19 cellular contexts compared by ENCODE assay signal in the genomic region with DNA sequence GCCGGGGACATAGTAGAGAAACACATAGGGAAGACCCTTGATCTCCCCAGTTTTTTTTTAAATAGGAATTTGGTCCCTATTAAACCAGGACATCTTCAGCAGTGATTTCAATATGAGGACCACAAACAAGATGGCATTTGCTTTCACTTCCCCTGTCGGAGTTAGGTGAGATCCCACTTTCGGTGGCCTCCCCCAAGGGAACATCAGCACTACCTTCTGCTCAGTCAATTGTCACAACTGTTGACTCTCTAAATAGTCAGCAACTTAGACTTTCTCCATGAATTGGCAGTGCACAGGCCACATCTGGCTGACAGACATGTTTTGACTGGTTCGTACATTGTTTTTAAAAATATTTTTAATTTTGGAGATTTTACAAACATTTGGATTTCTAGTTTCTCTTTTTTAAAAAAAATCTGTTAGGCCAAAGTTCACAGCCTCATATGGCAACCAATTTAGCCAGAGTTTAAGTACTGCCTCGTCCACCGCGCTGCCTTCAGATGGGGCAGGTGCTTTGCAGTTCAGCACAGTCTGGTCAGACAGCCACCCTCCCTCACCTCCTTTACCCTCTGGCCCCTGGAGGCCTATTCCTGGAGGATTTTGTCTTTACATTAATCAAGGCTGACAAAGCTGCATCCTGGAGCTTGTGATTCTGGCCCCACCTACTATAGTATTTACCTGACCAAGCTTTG.
DNase-seq lines count a peak whose midpoint lies in the region; ATAC-seq and TF ChIP-seq lines count a peak whose summit lies in the region.
"Had no signal": no experiment of that assay in that cellular context is flagged by ENCODE, and none has a peak within 500 bp of the region (broad histone marks: within the 10 kb centered on the region; RNA-seq: fewer than 3 reads in every experiment).

No MANE protein-coding gene starts in this region.

- H3K9me3 ChIP-seq in PC-3 (ENCODE audit: low read length) = no peaks in the 10 kb centered on the region
- H3K9me3 ChIP-seq: breast epithelium, Caco-2, heart right ventricle had no signal

- no peaks in the 10 kb centered on the region for H3K36me3 ChIP-seq in PC-3 (ENCODE audit: low read depth, low read length)
- H3K36me3 ChIP-seq: breast epithelium, heart right ventricle had no signal

- H3K27me3 ChIP-seq in PC-3 (ENCODE audit: low read length) = no peaks in the 10 kb centered on the region
- H3K27me3 ChIP-seq: breast epithelium, heart right ventricle had no signal

- no peak overlapping the region for H3K4me3 ChIP-seq in PC-3 (ENCODE audit: low read length)
- H3K4me3 ChIP-seq: breast epithelium, heart right ventricle had no signal

- POLR2A ChIA-PET in PC-3 (lab: Charles Lee; ENCODE audit: unreplicated experiment) = no interaction called here

- no peak overlapping the region for H3K4me2 ChIP-seq in PC-3 (ENCODE audit: low read length)

- no TSS peak for BruUV-seq in PC-3 (replicated peaks; lab: Mats Ljungman, UMichigan)

- no peaks in the 10 kb centered on the region for H3F3A ChIP-seq in PC-3 (ENCODE audit: low read length, unreplicated experiment)

- no peaks in the 10 kb centered on the region for H3K27me3 Mint-ChIP-seq in glutamatergic neuron (ENCODE audit: unreplicated experiment)
- H3K27me3 Mint-ChIP-seq: dendritic cell treated with granulocyte-macrophage colony-stimulating factor and Interleukin-4, amounts not matched to agents 40 ng/mL and 50 ng/mL, for 4 days; naive thymus-derived CD4-positive, alpha-beta T cell had no signal

- peak; percentile 50 for ATAC-seq in GM18861 (IDR thresholded peaks at IDR 0.05; ENCODE audit: unreplicated experiment)
- ATAC-seq in GM21619 (IDR thresholded peaks at IDR 0.05; ENCODE audit: unreplicated experiment) = peak; percentile 66
- ATAC-seq in HG03442 (IDR thresholded peaks at IDR 0.05; ENCODE audit: unreplicated experiment) = peak; percentile 67
- ATAC-seq in PC-3 = no peak
- ATAC-seq: activated CD4-positive, CD25-positive, alpha-beta regulatory T cell treated with anti-CD3 and anti-CD28 coated beads, Interleukin-2, amount 50 U/mL, for 24 hours; heart right ventricle; naive thymus-derived CD4-positive, alpha-beta T cell had no signal

- intact Hi-C loops in head of caudate nucleus (cut with DNase I) = no loop called here
- intact Hi-C loops in PC-3 (cut with micrococcal nuclease) = no loop called here

- no peaks in the 10 kb centered on the region for H4K20me1 ChIP-seq in PC-3 (ENCODE audit: low read length)

- H2AFZ ChIP-seq in PC-3 (ENCODE audit: low read length) = no peak overlapping the region
- H2AFZ ChIP-seq: parathyroid adenoma had no signal

- H3K4me1 ChIP-seq in PC-3 (ENCODE audit: insufficient read depth, low read length) = no peaks in the 10 kb centered on the region
- H3K4me1 ChIP-seq: breast epithelium, parathyroid adenoma had no signal

- CTCF ChIA-PET in PC-3 (lab: Charles Lee) = no interaction called here

- no peak overlapping the region for H3K9ac ChIP-seq in PC-3 (ENCODE audit: low read length)
- H3K9ac ChIP-seq: parathyroid adenoma had no signal

- H3K79me2 ChIP-seq in PC-3 (ENCODE audit: low read length) = no peaks in the 10 kb centered on the region
- H3K79me2 ChIP-seq: parathyroid adenoma had no signal

- no peak overlapping the region for H3K27ac ChIP-seq in PC-3 (ENCODE audit: low read length)
- H3K27ac ChIP-seq: breast epithelium, heart right ventricle, parathyroid adenoma had no signal

- peak overlapping the region; percentile 39 for H3K27ac Mint-ChIP-seq in glutamatergic neuron (ENCODE audit: unreplicated experiment)
- H3K27ac Mint-ChIP-seq: activated naive CD8-positive, alpha-beta T cell treated with anti-CD3 and anti-CD28 coated beads, Interleukin-2, amount 10 ng/mL, durations not matched to agents 7 days and 5 days; dendritic cell treated with granulocyte-macrophage colony-stimulating factor and Interleukin-4, amounts not matched to agents 40 ng/mL and 50 ng/mL, for 4 days; IgD-negative memory B cell; naive thymus-derived CD4-positive, alpha-beta T cell had no signal

- no peak for DNase-seq in glutamatergic neuron
- no peak for DNase-seq in NCI-H2029 treated with DMSO at 0.1 percent for 48 hours (lab: John Stamatoyannopoulos, UW)
- no peak for DNase-seq in head of caudate nucleus
- DNase-seq in PC-3 = no peak
- DNase-seq: activated naive CD8-positive, alpha-beta T cell treated with anti-CD3 and anti-CD28 coated beads, Interleukin-2, amount 10 ng/mL, durations not matched to agents 7 days and 5 days; Caco-2; erythroblast; heart right ventricle; naive thymus-derived CD4-positive, alpha-beta T cell; NCI-H524 treated with DMSO at 0.1 percent for 48 hours; stimulated activated CD4-positive, alpha-beta T cell treated with anti-CD3 and anti-CD28 coated beads, Interleukin-4, amount 100 ng/mL, for 1 hour had no signal

- no peaks in the 10 kb centered on the region for H3K9me2 ChIP-seq in PC-3 (replicated peaks; ENCODE audit: low read length)

- H3K4me1 Mint-ChIP-seq in glutamatergic neuron (ENCODE audit: low read depth, unreplicated experiment) = peaks cover 2% of the 10 kb centered on the region
- H3K4me1 Mint-ChIP-seq: activated naive CD8-positive, alpha-beta T cell treated with anti-CD3 and anti-CD28 coated beads, Interleukin-2, amount 10 ng/mL, durations not matched to agents 7 days and 5 days; naive thymus-derived CD4-positive, alpha-beta T cell had no signal

- peaks cover 2% of the 10 kb centered on the region for H3K9me3 Mint-ChIP-seq in glutamatergic neuron (ENCODE audit: unreplicated experiment)
- H3K9me3 Mint-ChIP-seq: activated naive CD8-positive, alpha-beta T cell treated with anti-CD3 and anti-CD28 coated beads, Interleukin-2, amount 10 ng/mL, durations not matched to agents 7 days and 5 days; dendritic cell treated with granulocyte-macrophage colony-stimulating factor and Interleukin-4, amounts not matched to agents 40 ng/mL and 50 ng/mL, for 4 days; IgD-negative memory B cell; naive thymus-derived CD4-positive, alpha-beta T cell had no signal

- H3K36me3 Mint-ChIP-seq in glutamatergic neuron (ENCODE audit: unreplicated experiment) = no peaks in the 10 kb centered on the region
- H3K36me3 Mint-ChIP-seq: activated naive CD8-positive, alpha-beta T cell treated with anti-CD3 and anti-CD28 coated beads, Interleukin-2, amount 10 ng/mL, durations not matched to agents 7 days and 5 days; IgD-negative memory B cell; naive thymus-derived CD4-positive, alpha-beta T cell had no signal

- no peak for TF ChIP-seq CTCF in glutamatergic neuron (IDR thresholded peaks at IDR 0.05; ENCODE audit: partially characterized antibody, unreplicated experiment)
- no peak for TF ChIP-seq CTCF in PC-3 (conservative IDR thresholded peaks at IDR 0.05; ENCODE audit: low read depth, low read length)

- no peak overlapping the region for H3K4me3 Mint-ChIP-seq in glutamatergic neuron (ENCODE audit: unreplicated experiment)
- H3K4me3 Mint-ChIP-seq: activated naive CD8-positive, alpha-beta T cell treated with anti-CD3 and anti-CD28 coated beads, Interleukin-2, amount 10 ng/mL, durations not matched to agents 7 days and 5 days; dendritic cell treated with granulocyte-macrophage colony-stimulating factor and Interleukin-4, amounts not matched to agents 40 ng/mL and 50 ng/mL, for 4 days; naive thymus-derived CD4-positive, alpha-beta T cell had no signal
